ENCODE assay signal across 11 cellular contexts in genomic region chr6:46216879-46217278, GRCh38. TPM values are rescaled to one million over a fixed set of nuclear protein-coding genes. Genes with fewer than 3 reads are reported as not detected.
"Had no signal": no experiment of that assay in that cellular context is flagged by ENCODE, and none has a peak within 500 bp of the region (broad histone marks: within the 10 kb centered on the region; RNA-seq: fewer than 3 reads in every experiment).

No MANE protein-coding gene starts in this region.

- H3K4me1 ChIP-seq: colonic mucosa, neural progenitor cell, parathyroid adenoma had no signal

- H3K9me3 ChIP-seq: colonic mucosa, lower lobe of right lung, transverse colon had no signal

- H3K27me3 ChIP-seq: colonic mucosa, neural progenitor cell, transverse colon had no signal

- H3K4me3 ChIP-seq: colonic mucosa, lower lobe of right lung, neural progenitor cell, smooth muscle cell, transverse colon had no signal

- H3K27ac ChIP-seq: colonic mucosa, lower lobe of right lung, neural progenitor cell, parathyroid adenoma, transverse colon had no signal

- DNase-seq: activated CD4-positive, alpha-beta T cell treated with anti-CD3 and anti-CD28 coated beads, Interleukin-2, amount 10 ng/mL, durations not matched to agents 24 days and 14 days; colonic mucosa; effector CD8-positive, alpha-beta T cell; lower lobe of right lung; SHP77 treated with DMSO at 0.1 percent for 48 hours; T-helper 17 cell; transverse colon had no signal

- ATAC-seq: T-helper 17 cell, WTC11 had no signal

RNA-seq across cellular contexts. Expression of gene ENPP5, which starts 46.1 kb away (rescaled TPM):
- total RNA-seq: activated CD4-positive, alpha-beta T cell treated with anti-CD3 and anti-CD28 coated beads, Interleukin-2, amount 10 ng/mL, durations not matched to agents 24 days and 14 days had no signal
